8 cellular contexts compared by ENCODE assay signal in the genomic region with DNA sequence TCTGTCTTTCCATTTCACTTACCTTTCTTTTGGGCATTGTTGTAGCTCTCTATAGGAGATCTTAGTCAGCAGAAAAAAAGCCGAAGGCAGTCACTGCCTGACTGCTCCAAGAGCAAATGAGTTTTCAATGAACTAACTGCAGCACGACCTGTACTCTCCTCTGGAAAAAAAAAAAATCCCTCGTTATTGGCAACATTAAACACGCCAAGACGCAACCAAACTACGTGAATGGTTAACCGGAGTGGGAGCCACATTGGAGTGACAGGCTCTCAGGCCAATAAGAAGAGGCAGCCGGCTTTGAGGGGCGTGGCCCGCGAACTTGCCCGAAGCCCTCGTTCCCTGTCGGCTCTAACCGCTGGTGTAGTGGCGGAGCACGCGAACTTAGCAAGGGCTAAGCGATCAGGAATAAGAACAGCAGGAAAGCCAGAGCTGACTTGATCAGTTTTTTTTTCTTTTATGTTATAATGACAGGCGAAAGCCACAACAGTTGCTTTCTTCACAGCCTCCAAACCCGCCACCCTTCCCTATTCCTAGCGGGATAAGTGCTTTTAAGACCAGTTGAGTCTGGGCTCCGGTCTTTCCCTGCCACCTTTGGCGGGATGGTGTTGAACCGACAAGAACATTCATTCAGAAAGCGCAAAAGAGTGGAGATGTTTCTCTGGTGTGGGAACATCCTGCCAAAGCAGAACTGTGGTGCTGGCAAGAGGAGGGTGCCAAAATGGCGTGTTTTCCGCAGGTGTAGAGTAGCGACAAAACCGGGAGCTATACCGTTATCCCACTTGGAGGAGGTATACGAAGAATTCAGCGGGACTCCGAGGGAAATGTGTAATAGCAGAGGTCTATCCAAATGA.
DNase-seq lines count a peak whose midpoint lies in the region; ATAC-seq, FAIRE-seq and TF ChIP-seq lines count a peak whose summit lies in the region.

No MANE protein-coding gene starts in this region.

- H3K4me3 ChIP-seq in brain microvascular endothelial cell (ENCODE audit: low read depth, low read length) (peak overlapping the region; percentile 61), iPS-11a (ENCODE audit: low read depth, low read length) (peak overlapping the region; percentile 67), sigmoid colon (peak overlapping the region; percentile 35 to 54 (median 50))

- TF ChIP-seq EP300 in sigmoid colon (IDR thresholded peaks at IDR 0.05) = no peak

- FAIRE-seq in TTC549 (lab: Jason Lieb, UNC) = peak; percentile 48

- DNase-seq in GM13976 (ENCODE audit: low spot score) = peak; percentile 69
- peak; percentile 71 for DNase-seq in NCI-H1417 treated with DMSO at 0.1 percent for 48 hours (lab: John Stamatoyannopoulos, UW)
- DNase-seq in brain microvascular endothelial cell = peak; percentile 95
- DNase-seq in sigmoid colon = peak; percentile 96
- no peak for DNase-seq in NCI-H2196 treated with DMSO at 0.1 percent for 48 hours (lab: John Stamatoyannopoulos, UW; ENCODE audit: unreplicated experiment)

- TF ChIP-seq CTCF in GM13976 (IDR thresholded peaks at IDR 0.05; ENCODE audit: borderline replicate concordance, control extremely low read depth, extremely low read depth, insufficient read depth, missing control alignments) (no peak), brain microvascular endothelial cell (IDR thresholded peaks at IDR 0.05; ENCODE audit: low read depth, low read length, missing control alignments) (no peak), sigmoid colon (IDR thresholded peaks at IDR 0.05) (no peak)

- intact Hi-C loops in sigmoid colon (cut with DNase I) = loop anchor here (5.0 kb wide), 1 partner anchor 314 kb away; a partner anchor contains a TSS

- no peaks in the 10 kb centered on the region for H3K27me3 ChIP-seq in brain microvascular endothelial cell (replicated peaks)
- H3K27me3 ChIP-seq in sigmoid colon = no peaks in the 10 kb centered on the region

- no peak for TF ChIP-seq POLR2A in sigmoid colon (IDR thresholded peaks at IDR 0.05)

- in situ Hi-C loops in GM13976 (cut with MboI; ENCODE audit: low sequenced_read_pairs, unreplicated experiment) = no loop called here
- in situ Hi-C loops in brain microvascular endothelial cell (cut with HindIII; ENCODE audit: low pct_ligation_motif_present, low sequenced_read_pairs) = no loop called here

- peak; percentile 96 for ATAC-seq in HG02678 (IDR thresholded peaks at IDR 0.05; ENCODE audit: unreplicated experiment)

- H3K9me3 ChIP-seq in sigmoid colon = no peaks in the 10 kb centered on the region

- H3K27ac ChIP-seq in brain microvascular endothelial cell (no peak overlapping the region), sigmoid colon (peak overlapping the region; percentile 72 to 80 (median 76))

- H3K36me3 ChIP-seq in brain microvascular endothelial cell (replicated peaks) (no peaks in the 10 kb centered on the region), sigmoid colon (no peaks in the 10 kb centered on the region)

- H3K4me1 ChIP-seq in sigmoid colon = peaks cover 0 to 5% (median 0%) of the 10 kb centered on the region in 4 donors

- 0% methylated on average over 34 of the region's 34 CpGs for WGBS in sigmoid colon, 2 donors
